Comparison of ENCODE assay signal across 11 cellular contexts in the genomic region with DNA sequence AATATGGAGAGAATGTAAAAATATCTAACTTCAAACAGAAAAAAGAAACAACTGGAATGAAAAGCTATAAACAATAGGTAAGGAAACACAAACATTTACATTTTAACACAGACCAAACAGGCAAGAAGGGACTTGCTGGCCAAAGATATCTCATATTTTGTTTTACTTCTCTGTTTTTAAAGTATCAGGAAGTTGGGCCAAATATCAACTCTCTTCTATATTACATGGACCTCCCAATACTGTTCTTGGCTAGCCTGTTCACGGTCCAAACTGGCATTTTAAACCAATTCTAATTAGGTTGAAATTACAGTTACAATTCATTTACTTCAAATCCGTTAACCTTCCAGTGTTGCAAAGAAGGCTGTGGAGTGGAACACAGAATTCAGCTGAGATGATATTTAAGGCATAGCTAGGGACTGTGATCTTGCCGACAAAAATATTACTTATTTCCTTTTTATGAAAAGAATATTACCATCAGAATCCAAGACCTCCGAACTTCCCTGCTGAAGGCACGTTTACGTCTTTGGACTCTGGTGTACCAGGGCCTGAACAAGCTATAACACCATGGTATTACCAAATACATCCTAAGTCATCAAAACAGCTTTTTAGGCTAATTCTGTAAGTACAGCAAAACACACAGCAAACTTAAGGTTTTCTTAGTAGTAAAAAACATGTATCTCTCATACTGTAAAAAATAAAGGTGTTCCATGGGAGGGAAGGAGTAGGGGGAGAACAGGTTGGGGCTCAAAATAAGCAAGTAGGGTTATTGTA.
DNase-seq lines count a peak whose midpoint lies in the region; ATAC-seq and TF ChIP-seq lines count a peak whose summit lies in the region.
"Had no signal": no experiment of that assay in that cellular context is flagged by ENCODE, and none has a peak within 500 bp of the region (broad histone marks: within the 10 kb centered on the region; RNA-seq: fewer than 3 reads in every experiment).

No MANE protein-coding gene starts in this region.

- H3K36me3 ChIP-seq in SU-DHL-6 (ENCODE audit: low read length), result peaks cover 18% of the 10 kb centered on the region; the same call in 1 of the 2 replicates
- H3K36me3 ChIP-seq in stomach, result peaks cover 0 to 13% (median 6%) of the 10 kb centered on the region in 4 donors

- peaks cover 54% of the 10 kb centered on the region for H3K4me1 Mint-ChIP-seq in activated T-cell treated with anti-CD3 and anti-CD28 coated beads, Interleukin-2, amount 50 U/mL, for 4 hours (ENCODE audit: low read depth)

- H3K27ac ChIP-seq in SU-DHL-6 (ENCODE audit: low read depth, low read length) (peak overlapping the region; percentile 73), stomach (peak overlapping the region; percentile 64 to 98 (median 94))

- H3K9me3 ChIP-seq in SU-DHL-6 (ENCODE audit: insufficient read depth, low read length) (no peaks in the 10 kb centered on the region), stomach (no peaks in the 10 kb centered on the region)

- intact Hi-C loops in stomach (cut with DNase I; ENCODE audit: low total_unique reads), result no loop called here

- H3K36me3 Mint-ChIP-seq in activated T-cell treated with anti-CD3 and anti-CD28 coated beads, Interleukin-2, amount 50 U/mL, for 4 hours (ENCODE audit: insufficient read depth), result peaks cover 32% of the 10 kb centered on the region

- DNase-seq in activated T-cell treated with anti-CD3 and anti-CD28 coated beads, Interleukin-2, amount 50 U/mL, for 4 hours, result no peak
- no peak for DNase-seq in activated T-cell treated with anti-CD3 and anti-CD28 coated beads, Interleukin-2, amount 50 U/mL, for 48 hours
- DNase-seq in fibroblast of peridontal ligament (ENCODE audit: extremely low read depth), result peak; percentile 55
- DNase-seq in stomach, result no peak
- DNase-seq: activated effector memory CD4-positive, alpha-beta T cell treated with Interleukin-2 at 50 U/mL for 16 hours; NCI-H345; substantia nigra had no signal

- no peaks in the 10 kb centered on the region for H3K9me2 ChIP-seq in SU-DHL-6 (replicated peaks; ENCODE audit: insufficient read depth, low read length)

- WGBS in stomach, 5 donors, result 25 to 52% (median 33%) methylated on average over 6 of the region's 6 CpGs

- H3K9ac ChIP-seq in SU-DHL-6 (ENCODE audit: low read length), result peak overlapping the region; percentile 42

- peaks cover 79% of the 10 kb centered on the region for H3K79me2 ChIP-seq in SU-DHL-6 (ENCODE audit: insufficient read depth, low read length)

- H3K9me3 Mint-ChIP-seq in activated T-cell treated with anti-CD3 and anti-CD28 coated beads, Interleukin-2, amount 50 U/mL, for 4 hours, result no peaks in the 10 kb centered on the region

- peaks cover 56% of the 10 kb centered on the region for H3F3A ChIP-seq in SU-DHL-6 (ENCODE audit: insufficient read depth)

- TF ChIP-seq POLR2A in stomach (IDR thresholded peaks at IDR 0.05), result no peak

- no peak overlapping the region for H2AFZ ChIP-seq in SU-DHL-6 (ENCODE audit: low read depth, low read length, severe bottlenecking)

- TF ChIP-seq CTCF in SU-DHL-6 (IDR thresholded peaks at IDR 0.05; ENCODE audit: insufficient read depth, low read length, poor library complexity, severe bottlenecking) (no peak), stomach (IDR thresholded peaks at IDR 0.05) (no peak)

- peak overlapping the region; percentile 99 for H3K4me3 Mint-ChIP-seq in activated T-cell treated with anti-CD3 and anti-CD28 coated beads, Interleukin-2, amount 50 U/mL, for 4 hours

- no peak for TF ChIP-seq EP300 in stomach (IDR thresholded peaks at IDR 0.05)

- ATAC-seq in activated T-cell treated with anti-CD3 and anti-CD28 coated beads, Interleukin-2, amount 50 U/mL, for 4 hours, result no peak
- ATAC-seq in HG03135 (IDR thresholded peaks at IDR 0.05; ENCODE audit: unreplicated experiment) (no peak), GM18870 (IDR thresholded peaks at IDR 0.05; ENCODE audit: unreplicated experiment) (no peak), GM21367 (IDR thresholded peaks at IDR 0.05; ENCODE audit: unreplicated experiment) (no peak)

- H4K20me1 ChIP-seq in SU-DHL-6 (ENCODE audit: low read depth, low read length), result no peaks in the 10 kb centered on the region

- H3K4me3 ChIP-seq in SU-DHL-6 (ENCODE audit: insufficient read depth, low read length, poor library complexity, severe bottlenecking) (peak overlapping the region; percentile 40), stomach (peak overlapping the region; percentile 58 to 73 (median 72))

- no peaks in the 10 kb centered on the region for H3K27me3 Mint-ChIP-seq in activated T-cell treated with anti-CD3 and anti-CD28 coated beads, Interleukin-2, amount 50 U/mL, for 4 hours (ENCODE audit: low read depth)

- no peaks in the 10 kb centered on the region for H3K27me3 ChIP-seq in SU-DHL-6 (ENCODE audit: low read length)
- H3K27me3 ChIP-seq in stomach, result peaks cover 0 to 31% (median 6%) of the 10 kb centered on the region in 3 donors

- H3K4me2 ChIP-seq in SU-DHL-6 (ENCODE audit: low read depth, low read length, poor library complexity, severe bottlenecking), result peak overlapping the region; percentile 96

- peaks cover 10 to 69% (median 25%) of the 10 kb centered on the region in 4 donors for H3K4me1 ChIP-seq in stomach
